In genomic region chr5:135887447-135887864, GRCh38 we compare ENCODE assay signal across 8 cellular contexts. TPM values are rescaled to one million over a fixed set of nuclear protein-coding genes. Genes with fewer than 3 reads are reported as not detected.
DNase-seq lines count a peak whose midpoint lies in the region; ATAC-seq and TF ChIP-seq lines count a peak whose summit lies in the region.

No MANE protein-coding gene starts in this region.

- TF ChIP-seq CTCF in AG04450 (IDR thresholded peaks at IDR 0.05; ENCODE audit: low read depth, low read length) (peak; percentile 88), WTC11 (IDR thresholded peaks at IDR 0.05) (peak; percentile 78)

- ATAC-seq in GM18520 (IDR thresholded peaks at IDR 0.05; ENCODE audit: unreplicated experiment) (peak; percentile 66), HG03045 (IDR thresholded peaks at IDR 0.05; ENCODE audit: unreplicated experiment) (peak; percentile 85), WTC11 (peak; percentile 71)

- no peak overlapping the region for H3K27ac Mint-ChIP-seq in WTC11

- H3K4me1 Mint-ChIP-seq in WTC11 = peaks cover 20% of the 10 kb centered on the region

- no peak overlapping the region for H3K4me3 ChIP-seq in AG04450 (ENCODE audit: low read depth, low read length)

- H3K4me3 Mint-ChIP-seq in WTC11 = peak overlapping the region; percentile 58

- no peaks in the 10 kb centered on the region for H3K9me3 Mint-ChIP-seq in WTC11

- DNase-seq in AG04450 (ENCODE audit: low read depth, low spot score) (peak; percentile 39), NCI-H2107 treated with DMSO at 0.1 percent for 48 hours (lab: John Stamatoyannopoulos, UW; ENCODE audit: unreplicated experiment) (peak; percentile 45), WTC11 (ENCODE audit: low spot score) (peak; percentile 76), left kidney (ENCODE audit: low read depth, low spot score) (peak; percentile 87)
- peak; percentile 49 for DNase-seq in central memory CD4-positive, alpha-beta T cell
- DNase-seq in stimulated activated CD4-positive, alpha-beta T cell treated with anti-CD3 and anti-CD28 coated beads, TNF-alpha, amount 100 ng/mL, for 1 hour (ENCODE audit: low read depth in 3 of 3, low spot score in 1 of 3) = peak; percentile 10 to 35 (median 18)

- CTCF ChIA-PET in AG04450 (lab: Charles Lee) = interaction anchor here (0.6 to 5.9 kb wide), 14 partner anchors 54 to 329 kb away, joined by 3 to 108 read pairs (median 4); no protein-coding TSS in a partner anchor
- CTCF ChIA-PET in WTC11 (lab: Charles Lee) = interaction anchor here (1.0 to 5.9 kb wide), 8 partner anchors 10 to 422 kb away, joined by 4 to 33 read pairs (median 6); no protein-coding TSS in a partner anchor

- H3K9me3 ChIP-seq in AG04450 (ENCODE audit: control insufficient read depth, insufficient read depth, low read length) = no peaks in the 10 kb centered on the region

- H3K27me3 ChIP-seq in AG04450 (ENCODE audit: control insufficient read depth, insufficient read depth, low read length) = peaks cover 15% of the 10 kb centered on the region

- H3K36me3 Mint-ChIP-seq in WTC11 = no peaks in the 10 kb centered on the region

- peaks cover 26% of the 10 kb centered on the region for H3K27me3 Mint-ChIP-seq in WTC11 (ENCODE audit: low read depth)

- H3K27ac ChIP-seq in AG04450 (ENCODE audit: low read depth, low read length) = no peak overlapping the region

- POLR2A ChIA-PET in AG04450 (lab: Yijun Ruan, JAX) = no interaction called here
- POLR2A ChIA-PET in WTC11 (lab: Charles Lee) = no interaction called here

TF ChIP-seq in WTC11, 78 proteins besides CTCF, POLR2A, EP300 and RAD21:
- no peak for TF ChIP-seq ZNF263 (CRISPR knock-in tag; IDR thresholded peaks at IDR 0.05; ENCODE audit: low read depth)
- no peak for TF ChIP-seq CDX4 (CRISPR knock-in tag; IDR thresholded peaks at IDR 0.05; ENCODE audit: borderline replicate concordance)
- TF ChIP-seq ERG (CRISPR knock-in tag; IDR thresholded peaks at IDR 0.05) = no peak
- no peak for TF ChIP-seq ZBTB21 (CRISPR knock-in tag; IDR thresholded peaks at IDR 0.05; ENCODE audit: borderline replicate concordance)
- no peak for TF ChIP-seq ZNF425 (CRISPR knock-in tag; conservative IDR thresholded peaks at IDR 0.05)
- no peak for TF ChIP-seq NFE2L1 (CRISPR knock-in tag; IDR thresholded peaks at IDR 0.05)
- no peak for TF ChIP-seq ATF2 (CRISPR knock-in tag; IDR thresholded peaks at IDR 0.05; ENCODE audit: borderline replicate concordance, low read depth)
- no peak for TF ChIP-seq TCF7 (CRISPR knock-in tag; IDR thresholded peaks at IDR 0.05; ENCODE audit: low read depth)
- 0 out of 2 replicates have a peak, but pooled peaks have one; percentile 13 for TF ChIP-seq ZNF423 (CRISPR knock-in tag; IDR thresholded peaks at IDR 0.05)
- TF ChIP-seq ZNF219 (CRISPR knock-in tag; IDR thresholded peaks at IDR 0.05; ENCODE audit: borderline replicate concordance) = no peak
- TF ChIP-seq HMGXB4 (CRISPR knock-in tag; IDR thresholded peaks at IDR 0.05) = peak; percentile 25; the same call in 1 of the 2 replicates
- no peak for TF ChIP-seq ATF1 (CRISPR knock-in tag; IDR thresholded peaks at IDR 0.05)
- TF ChIP-seq ATF3 (CRISPR knock-in tag; conservative IDR thresholded peaks at IDR 0.05) = no peak

RNA-seq across cellular contexts. Expression of gene IL9, which starts 8.2 kb away (rescaled TPM):
- not detected in 2 replicates for polyA plus RNA-seq in AG04450 (2011; rRNA removed)
- polyA minus RNA-seq in AG04450 (2011; rRNA and poly(A)+ RNA removed) = not detected in 2 replicates
- not detected in 3 replicates for total RNA-seq in WTC11 (2021)

RNA-seq across cellular contexts. Expression of gene SLC25A48, which starts 53.0 kb away (rescaled TPM):
- polyA plus RNA-seq in AG04450 (2011; rRNA removed) = not detected in 2 replicates
- polyA minus RNA-seq in AG04450 (2011; rRNA and poly(A)+ RNA removed) = not detected in 2 replicates
- 0.76 to 1.1 TPM (median 1.1 TPM) in 3 replicates for total RNA-seq in WTC11 (2021)

Comparison
In these comparisons a context has a peak if more than half of its experiments do, and no peak if none do; other contexts are left out.
1. DNase-seq: peak in every context shown above with its lines; median percentile 87 in left kidney; 76 in WTC11; 49 in central memory CD4-positive, alpha-beta T cell; 45 in NCI-H2107 treated with DMSO at 0.1 percent for 48 hours; 39 in AG04450; 18 in stimulated activated CD4-positive, alpha-beta T cell treated with anti-CD3 and anti-CD28 coated beads, TNF-alpha, amount 100 ng/mL, for 1 hour.